Comparison of ENCODE assay signal across 16 cellular contexts in the genomic region with DNA sequence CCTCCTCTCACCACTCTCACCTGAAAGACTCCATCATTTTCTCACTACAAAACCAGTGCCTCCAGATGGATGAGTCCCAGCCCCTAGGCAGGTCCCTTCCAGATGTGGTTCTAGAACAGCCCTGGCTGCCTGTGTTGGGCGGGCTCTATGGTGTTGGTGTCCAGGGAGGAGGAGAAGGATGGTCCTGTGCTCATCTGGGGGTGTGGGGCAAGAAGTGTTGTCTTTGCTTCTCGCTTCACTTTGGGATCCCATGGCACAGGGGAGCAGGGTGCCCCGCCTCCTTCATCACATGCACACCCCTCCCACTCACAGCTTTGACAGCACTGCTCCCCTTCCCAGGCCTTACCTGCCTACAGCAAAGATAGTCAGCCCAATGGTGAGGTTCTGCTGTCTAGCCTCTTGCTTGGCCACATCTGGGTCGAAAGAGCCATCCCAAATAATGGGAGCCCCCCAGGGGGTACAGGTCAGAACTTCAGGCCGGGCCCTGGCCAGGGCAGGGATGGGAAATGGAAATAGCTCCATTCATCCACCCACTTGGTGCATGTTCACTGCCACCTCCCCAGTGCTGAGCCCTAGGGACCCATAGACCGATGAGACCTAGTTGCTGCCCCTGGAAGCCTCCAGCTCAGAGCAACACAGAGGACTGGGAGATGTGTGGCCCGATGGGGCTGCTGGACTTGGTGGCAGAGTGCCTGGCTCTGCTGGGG. TPM values are rescaled to one million over a fixed set of nuclear protein-coding genes. Genes with fewer than 3 reads are reported as not detected.
A peak's percentile ranks its signal among the peaks of the same experiment; 100 is the strongest.
DNase-seq lines count a peak whose midpoint lies in the region; ATAC-seq, FAIRE-seq and TF ChIP-seq lines count a peak whose summit lies in the region.
"Had no signal": no experiment of that assay in that cellular context is flagged by ENCODE, and none has a peak within 500 bp of the region (broad histone marks: within the 10 kb centered on the region; RNA-seq: fewer than 3 reads in every experiment).

No MANE protein-coding gene starts in this region.

- no peak overlapping the region for H3K4me3 ChIP-seq in HepG2 (replicated peaks in 1 of 3; ENCODE audit: insufficient read depth in 1 of 3, low read depth in 2 of 3, low read length in 3 of 3)
- no peak overlapping the region for H3K4me3 ChIP-seq in right lobe of liver
- no peak overlapping the region for H3K4me3 ChIP-seq in kidney (ENCODE audit: low read length in 2 of 2)
- H3K4me3 ChIP-seq in spleen = no peak overlapping the region
- H3K4me3 ChIP-seq: BLaER1 treated with 17β-estradiol and CSF1 and Interleukin-3, amounts not matched to agents 10 nM and 100 nM; HAP-1 had no signal

- no peaks in the 10 kb centered on the region for H3K79me2 ChIP-seq in HepG2 (ENCODE audit: insufficient read depth, low read length)

- TF ChIP-seq CTCF in HepG2 (CRISPR knock-in tag; IDR thresholded peaks at IDR 0.05) (no peak), right lobe of liver (IDR thresholded peaks at IDR 0.05) (no peak), kidney (IDR thresholded peaks at IDR 0.05; ENCODE audit: borderline replicate concordance, extremely low read depth, insufficient read depth) (no peak), spleen (IDR thresholded peaks at IDR 0.05 in 8 of 11, conservative IDR thresholded peaks at IDR 0.05 in 3 of 11) (no peak)

- H3K9me3 ChIP-seq in HepG2 (ENCODE audit: low read length) (no peaks in the 10 kb centered on the region), right lobe of liver (no peaks in the 10 kb centered on the region), kidney (ENCODE audit: control insufficient read depth in 1 of 2, low read length in 2 of 2) (no peaks in the 10 kb centered on the region), spleen (no peaks in the 10 kb centered on the region)
- H3K9me3 ChIP-seq: HAP-1 had no signal

- no peak overlapping the region for H3K27ac ChIP-seq in HepG2 (ENCODE audit: extremely low read length, insufficient read depth, low read length)
- H3K27ac ChIP-seq in right lobe of liver = no peak overlapping the region
- no peak overlapping the region for H3K27ac ChIP-seq in kidney (ENCODE audit: low read depth in 2 of 2, low read length in 2 of 2)
- no peak overlapping the region for H3K27ac ChIP-seq in spleen
- H3K27ac ChIP-seq: BLaER1 treated with 17β-estradiol and CSF1 and Interleukin-3, amounts not matched to agents 10 nM and 100 nM had no signal

- intact Hi-C loops in HepG2 (cut with micrococcal nuclease; ENCODE audit: unreplicated experiment) (no loop called here), right lobe of liver (cut with DNase I) (no loop called here), kidney (cut with DNase I) (no loop called here), spleen (cut with DNase I; ENCODE audit: low total_unique reads) (no loop called here)

- FAIRE-seq in HepG2 (lab: Jason Lieb, UNC) (no peak), kidney (lab: Jason Lieb, UNC) (no peak)
- FAIRE-seq: H1 had no signal

- H3K36me3 ChIP-seq in HepG2 (replicated peaks in 1 of 2; ENCODE audit: control insufficient read depth in 1 of 2, insufficient read depth in 2 of 2, low read length in 2 of 2) = no peaks in the 10 kb centered on the region
- H3K36me3 ChIP-seq in right lobe of liver = no peaks in the 10 kb centered on the region
- no peaks in the 10 kb centered on the region for H3K36me3 ChIP-seq in kidney (ENCODE audit: control insufficient read depth in 1 of 2, insufficient read depth in 2 of 2, low read length in 2 of 2)
- no peaks in the 10 kb centered on the region for H3K36me3 ChIP-seq in spleen
- H3K36me3 ChIP-seq: BLaER1 treated with 17β-estradiol and CSF1 and Interleukin-3, amounts not matched to agents 10 nM and 100 nM; HAP-1 had no signal

- 0 out of 3 replicates have a peak, but pooled peaks have one; percentile 14 for ATAC-seq in HepG2
- ATAC-seq in right lobe of liver = no peak
- no peak for ATAC-seq in HG03175 (IDR thresholded peaks at IDR 0.05; ENCODE audit: unreplicated experiment)

- no peaks in the 10 kb centered on the region for H4K20me1 ChIP-seq in HepG2 (ENCODE audit: insufficient read depth, low read length)
- H4K20me1 ChIP-seq: BLaER1 treated with 17β-estradiol and CSF1 and Interleukin-3, amounts not matched to agents 10 nM and 100 nM had no signal

- no peak for TF ChIP-seq POLR2A in HepG2 (IDR thresholded peaks at IDR 0.05; ENCODE audit: insufficient read depth in 1 of 2, low read depth in 2 of 2, low read length in 2 of 2)
- no peak for TF ChIP-seq POLR2A in right lobe of liver (IDR thresholded peaks at IDR 0.05)
- TF ChIP-seq POLR2A in spleen (IDR thresholded peaks at IDR 0.05) = no peak

- WGBS in HepG2 (ENCODE audit: low lambda C conversion rate) = 28% methylated on average over 5 of the region's 7 CpGs
- WGBS in right lobe of liver (ENCODE audit: insufficient coverage, low coverage, low lambda C conversion rate, missing lambda C conversion rate) = 76% methylated on average over 3 of the region's 7 CpGs
- WGBS in spleen, 5 donors = 74 to 95% (median 86%) methylated on average over 6 to 7 of the region's 7 CpGs

- no peak for DNase-seq in HepG2 (ENCODE audit: low spot score)
- DNase-seq in right lobe of liver = no peak
- peak; percentile 35 for DNase-seq in kidney
- peak; percentile 47 for DNase-seq in spleen
- DNase-seq in occipital lobe (lab: John Stamatoyannopoulos, UW) = no peak
- no peak for DNase-seq in middle frontal gyrus (ENCODE audit: extremely low spot score, low spot score)
- DNase-seq: ACHN; CD4-positive, CD25-positive, alpha-beta regulatory T cell; DMS53; GF-D8; HFFc6 had no signal

- H2AFZ ChIP-seq in HepG2 (ENCODE audit: low read length) = no peak overlapping the region

- in situ Hi-C loops in HepG2 (cut with HindIII; ENCODE audit: extremely low pct_ligation_motif_present, low pct_unique_long_range_greater_than_20kb) = no loop called here

- peaks cover 14% of the 10 kb centered on the region for H3K4me1 ChIP-seq in HepG2 (ENCODE audit: insufficient read depth, low read length)
- peaks cover 0 to 3% (median 0%) of the 10 kb centered on the region in 4 donors for H3K4me1 ChIP-seq in right lobe of liver
- peaks cover 0 to 4% of the 10 kb centered on the region in 2 donors for H3K4me1 ChIP-seq in kidney (ENCODE audit: control insufficient read depth in 1 of 2, insufficient read depth in 1 of 2, low read depth in 1 of 2, low read length in 2 of 2)
- H3K4me1 ChIP-seq in spleen = peaks cover 0 to 5% (median 3%) of the 10 kb centered on the region in 6 donors
- H3K4me1 ChIP-seq: HAP-1 had no signal

- no peak overlapping the region for H3K9ac ChIP-seq in HepG2 (ENCODE audit: insufficient read depth, low read depth, low read length)
- H3K9ac ChIP-seq in kidney (ENCODE audit: low read length in 2 of 2) = no peak overlapping the region
- H3K9ac ChIP-seq: BLaER1 treated with 17β-estradiol and CSF1 and Interleukin-3, amounts not matched to agents 10 nM and 100 nM had no signal

- TF ChIP-seq RAD21 in HepG2 (CRISPR knock-in tag; IDR thresholded peaks at IDR 0.05) = no peak

- no TSS peak for BruUV-seq in HepG2 (replicated peaks; lab: Mats Ljungman, UMichigan)

- CTCF ChIA-PET in HepG2 (lab: Yijun Ruan, JAX; ENCODE audit: low intra/inter-chr PET ratio, low total read pairs) = no interaction called here

- TF ChIP-seq EP300 in HepG2 (IDR thresholded peaks at IDR 0.05; ENCODE audit: low read depth in 2 of 2, low read length in 2 of 2) (no peak), HepG2 (CRISPR knock-in tag; IDR thresholded peaks at IDR 0.05; ENCODE audit: borderline replicate concordance) (no peak)

- no peak overlapping the region for H3K4me2 ChIP-seq in HepG2 (ENCODE audit: low read depth, low read length)
- H3K4me2 ChIP-seq: BLaER1 treated with 17β-estradiol and CSF1 and Interleukin-3, amounts not matched to agents 10 nM and 100 nM had no signal

- POLR2A ChIA-PET in HepG2 (lab: Yijun Ruan, JAX) = no interaction called here

- H3K27me3 ChIP-seq in HepG2 (ENCODE audit: control insufficient read depth in 1 of 2, insufficient read depth in 2 of 2, low read length in 2 of 2) = peaks cover 4 to 21% of the 10 kb centered on the region in 2 experiments
- no peaks in the 10 kb centered on the region for H3K27me3 ChIP-seq in right lobe of liver
- peaks cover 0 to 11% (median 5%) of the 10 kb centered on the region in 7 donors for H3K27me3 ChIP-seq in spleen (replicated peaks in 1 of 7)
- H3K27me3 ChIP-seq: BLaER1 treated with 17β-estradiol and CSF1 and Interleukin-3, amounts not matched to agents 10 nM and 100 nM had no signal

RNA-seq across cellular contexts. Expression of a gene that starts 9.0 kb away (rescaled TPM):
- not detected in 2 replicates for total RNA-seq in HepG2 (2016; rRNA removed; fragmentation: Illumina TruSeq; extraction: Trizol)
- not detected in 2 replicates for total RNA-seq in HepG2 (2016; cell fraction: cytosol; rRNA removed; fragmentation: Illumina TruSeq; extraction: Trizol; ENCODE audit: low read depth)
- total RNA-seq in HepG2 (2016; cell fraction: insoluble cytoplasmic fraction; rRNA removed; fragmentation: Illumina TruSeq; extraction: Trizol) = not detected in 2 replicates
- not detected in 2 replicates for total RNA-seq in HepG2 (2016; cell fraction: membrane; rRNA removed; fragmentation: Illumina TruSeq; extraction: Trizol)
- not detected in 2 replicates for total RNA-seq in HepG2 (2016; cell fraction: nucleus; rRNA removed; fragmentation: Illumina TruSeq; extraction: Trizol)
- not detected in 2 replicates for polyA plus RNA-seq in HepG2 (2011; rRNA removed)
- not detected in 2 replicates for polyA plus RNA-seq in HepG2 (2011; cell fraction: cytosol; rRNA removed)
- not detected in 2 replicates for polyA plus RNA-seq in HepG2 (2011; cell fraction: nucleus; rRNA removed)
- polyA plus RNA-seq in HepG2 (2012) = not detected in 2 replicates
- polyA plus RNA-seq in HepG2 (2016; cell fraction: cytosol; fragmentation: Illumina TruSeq; extraction: Trizol; ENCODE audit: low read depth) = not detected in 2 replicates
- not detected in 2 replicates for polyA plus RNA-seq in HepG2 (2016; cell fraction: insoluble cytoplasmic fraction; fragmentation: Illumina TruSeq; extraction: Trizol; ENCODE audit: low read depth)
- polyA plus RNA-seq in HepG2 (2016; cell fraction: membrane; fragmentation: Illumina TruSeq; extraction: Trizol; ENCODE audit: low read depth) = not detected in 2 replicates
- polyA plus RNA-seq in HepG2 (2016; cell fraction: nucleus; fragmentation: Illumina TruSeq; extraction: Trizol; ENCODE audit: insufficient read depth, low read depth) = not detected in 2 replicates
- not detected in 2 replicates for polyA minus RNA-seq in HepG2 (2011; rRNA and poly(A)+ RNA removed; ENCODE audit: low replicate concordance)
- polyA minus RNA-seq in HepG2 (2011; cell fraction: cytosol; rRNA and poly(A)+ RNA removed) = not detected in 2 replicates
- polyA minus RNA-seq in HepG2 (2011; cell fraction: nucleus; rRNA and poly(A)+ RNA removed) = not detected in 2 replicates
- total RNA-seq in right lobe of liver = not detected
- not detected for total RNA-seq in kidney
- not detected for polyA plus RNA-seq in kidney (ENCODE audit: insufficient read depth, low read depth, low replicate concordance)
- total RNA-seq in spleen = 1 to 10 TPM in 1 of 7 donors, under 1 TPM in 1, not detected in 5; 0.47 to 1.6 TPM
- polyA plus RNA-seq in spleen = under 1 TPM in 1 of 3 donors, not detected in 2; 0.10 TPM
- total RNA-seq in occipital lobe = not detected
- total RNA-seq: A172; CD4-positive, CD25-positive, alpha-beta regulatory T cell; H1; HFFc6 had no signal
- polyA plus RNA-seq: CD4-positive, CD25-positive, alpha-beta regulatory T cell; H1 had no signal

RNA-seq across cellular contexts. Expression of a gene that starts 55.6 kb away (rescaled TPM):
- 8.3 TPM in 2 replicates for total RNA-seq in HepG2 (2016; rRNA removed; fragmentation: Illumina TruSeq; extraction: Trizol)
- total RNA-seq in HepG2 (2016; cell fraction: cytosol; rRNA removed; fragmentation: Illumina TruSeq; extraction: Trizol; ENCODE audit: low read depth) = 6.7 and 7.0 TPM in 2 replicates
- 7.8 and 9.0 TPM in 2 replicates for total RNA-seq in HepG2 (2016; cell fraction: insoluble cytoplasmic fraction; rRNA removed; fragmentation: Illumina TruSeq; extraction: Trizol)
- 16.5 and 17.3 TPM in 2 replicates for total RNA-seq in HepG2 (2016; cell fraction: membrane; rRNA removed; fragmentation: Illumina TruSeq; extraction: Trizol)
- total RNA-seq in HepG2 (2016; cell fraction: nucleus; rRNA removed; fragmentation: Illumina TruSeq; extraction: Trizol) = 6.2 and 7.0 TPM in 2 replicates
- polyA plus RNA-seq in HepG2 (2011; rRNA removed) = 14.2 and 16.6 TPM in 2 replicates
- polyA plus RNA-seq in HepG2 (2011; cell fraction: cytosol; rRNA removed) = 5.7 and 9.0 TPM in 2 replicates
- polyA plus RNA-seq in HepG2 (2011; cell fraction: nucleus; rRNA removed) = 18.1 and 28.2 TPM in 2 replicates
- 14.1 and 14.8 TPM in 2 replicates for polyA plus RNA-seq in HepG2 (2012)
- 9.7 and 10.9 TPM in 2 replicates for polyA plus RNA-seq in HepG2 (2016; cell fraction: cytosol; fragmentation: Illumina TruSeq; extraction: Trizol; ENCODE audit: low read depth)
- polyA plus RNA-seq in HepG2 (2016; cell fraction: insoluble cytoplasmic fraction; fragmentation: Illumina TruSeq; extraction: Trizol; ENCODE audit: low read depth) = 16.7 and 21.5 TPM in 2 replicates
- 25.7 and 28.3 TPM in 2 replicates for polyA plus RNA-seq in HepG2 (2016; cell fraction: membrane; fragmentation: Illumina TruSeq; extraction: Trizol; ENCODE audit: low read depth)
- polyA plus RNA-seq in HepG2 (2016; cell fraction: nucleus; fragmentation: Illumina TruSeq; extraction: Trizol; ENCODE audit: insufficient read depth, low read depth) = 26.0 and 26.9 TPM in 2 replicates
- 11.9 and 29.1 TPM in 2 replicates for polyA minus RNA-seq in HepG2 (2011; rRNA and poly(A)+ RNA removed; ENCODE audit: low replicate concordance)
- 9.2 and 12.5 TPM in 2 replicates for polyA minus RNA-seq in HepG2 (2011; cell fraction: cytosol; rRNA and poly(A)+ RNA removed)
- 6.3 and 7.6 TPM in 2 replicates for polyA minus RNA-seq in HepG2 (2011; cell fraction: nucleus; rRNA and poly(A)+ RNA removed)
- 1 to 10 TPM; 3.4 to 8.4 (median 7.0) TPM for total RNA-seq in right lobe of liver
- total RNA-seq in kidney = 36.9 TPM
- polyA plus RNA-seq in kidney (ENCODE audit: insufficient read depth, low read depth, low replicate concordance) = 17.4 TPM
- total RNA-seq in spleen = 10 to 100 TPM; 19.9 to 47.0 (median 26.3) TPM
- polyA plus RNA-seq in spleen = 10 to 100 TPM in 2 of 3 donors, 1 to 10 TPM in 1; 8.7 to 14.8 (median 11.7) TPM
- 17.3 TPM for total RNA-seq in occipital lobe

Comparison
In these comparisons a context has a peak if more than half of its experiments do, and no peak if none do; other contexts are left out.
1. DNase-seq: peak in kidney (single experiment) and spleen (single experiment); none in HepG2 (single experiment), right lobe of liver (0 of 3), occipital lobe (single experiment) and middle frontal gyrus (single experiment).